23 cellular contexts compared by ENCODE assay signal in the genomic region with DNA sequence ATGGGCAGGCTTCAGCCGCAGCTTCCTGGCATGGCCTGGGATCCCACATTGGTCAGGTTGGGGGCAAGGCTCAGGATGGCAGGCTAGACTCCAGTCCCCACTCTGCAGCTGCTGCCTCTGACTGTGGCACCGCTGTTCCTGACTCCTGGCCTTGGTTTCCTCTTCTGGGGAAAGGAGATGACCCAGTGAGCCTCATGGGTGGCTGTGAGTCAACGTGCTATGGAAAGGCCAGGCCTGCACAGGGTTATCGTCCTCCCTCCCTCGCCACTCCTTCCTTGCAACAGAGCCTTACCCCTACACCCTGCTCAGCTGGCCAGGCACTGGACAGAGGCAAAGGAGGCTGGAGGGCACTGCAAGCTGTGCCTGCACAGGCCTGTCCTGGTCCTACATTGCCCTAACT. TPM values are rescaled to one million over a fixed set of nuclear protein-coding genes. Genes with fewer than 3 reads are reported as not detected.
DNase-seq lines count a peak whose midpoint lies in the region; ATAC-seq and TF ChIP-seq lines count a peak whose summit lies in the region.
"Had no signal": no experiment of that assay in that cellular context is flagged by ENCODE, and none has a peak within 500 bp of the region (broad histone marks: within the 10 kb centered on the region; RNA-seq: fewer than 3 reads in every experiment).

No MANE protein-coding gene starts in this region.

- H3K4me2 ChIP-seq in BLaER1 treated with 17β-estradiol and CSF1 and Interleukin-3, amounts not matched to agents 10 nM and 100 nM, result peak overlapping the region in 10 of 11 experiments; percentile 47 to 74 (median 63); a peak in 16 of 22 replicates
- H3K4me2 ChIP-seq in mammary epithelial cell (ENCODE audit: insufficient read depth, low read depth, low read length), result no peak overlapping the region

- H3K36me3 Mint-ChIP-seq in mesothelial cell of epicardium, result no peaks in the 10 kb centered on the region
- no peaks in the 10 kb centered on the region for H3K36me3 Mint-ChIP-seq in stimulated activated memory B cell treated with anti-CD40 and anti-IgM and Interleukin-4, amounts not matched to agents 10 μg/mL and 1 μg/mL and 100 μg/mL, for 72 hours
- H3K36me3 Mint-ChIP-seq: CD8-positive, alpha-beta memory T cell had no signal

- no peak overlapping the region for H3K9ac ChIP-seq in BLaER1 treated with 17β-estradiol and CSF1 and Interleukin-3, amounts not matched to agents 10 nM and 100 nM
- H3K9ac ChIP-seq in mammary epithelial cell (ENCODE audit: insufficient read depth, low read length), result no peak overlapping the region
- H3K9ac ChIP-seq: GM23248 had no signal

- peak overlapping the region in 2 of 11 experiments; percentile 10 to 50; a peak in 1 of 22 replicates for H3K27ac ChIP-seq in BLaER1 treated with 17β-estradiol and CSF1 and Interleukin-3, amounts not matched to agents 10 nM and 100 nM
- no peak overlapping the region for H3K27ac ChIP-seq in mammary epithelial cell (ENCODE audit: insufficient read depth, low read depth, low read length)
- H3K27ac ChIP-seq: GM23248, SJSA1 had no signal

- no peaks in the 10 kb centered on the region for H4K20me1 ChIP-seq in BLaER1 treated with 17β-estradiol and CSF1 and Interleukin-3, amounts not matched to agents 10 nM and 100 nM
- H4K20me1 ChIP-seq in mammary epithelial cell (ENCODE audit: insufficient read depth, low read length), result no peaks in the 10 kb centered on the region

- H3K4me3 Mint-ChIP-seq in mesothelial cell of epicardium, result no peak overlapping the region
- no peak overlapping the region for H3K4me3 Mint-ChIP-seq in stimulated activated memory B cell treated with anti-CD40 and anti-IgM and Interleukin-4, amounts not matched to agents 10 μg/mL and 1 μg/mL and 100 μg/mL, for 72 hours
- H3K4me3 Mint-ChIP-seq: CD8-positive, alpha-beta memory T cell; HFFc6 had no signal

- H3K9me3 ChIP-seq in BLaER1 treated with 17β-estradiol and CSF1 and Interleukin-3, amounts not matched to agents 10 nM and 100 nM (replicated peaks in 1 of 11), result no peaks in the 10 kb centered on the region
- no peaks in the 10 kb centered on the region for H3K9me3 ChIP-seq in mammary epithelial cell (replicated peaks; ENCODE audit: insufficient read depth, low read length)
- H3K9me3 ChIP-seq: HAP-1, MG63, SJSA1 had no signal

- peak overlapping the region; percentile 48 for H3K27ac Mint-ChIP-seq in mesothelial cell of epicardium
- H3K27ac Mint-ChIP-seq in stimulated activated memory B cell treated with anti-CD40 and anti-IgM and Interleukin-4, amounts not matched to agents 10 μg/mL and 1 μg/mL and 100 μg/mL, for 72 hours, result peak overlapping the region; percentile 9
- H3K27ac Mint-ChIP-seq: CD8-positive, alpha-beta memory T cell; HFFc6 had no signal

- 100% methylated on average over 2 of the region's 5 CpGs for WGBS in mammary epithelial cell (ENCODE audit: low coverage, missing lambda C conversion rate)

- CTCF ChIA-PET in mammary epithelial cell (lab: Charles Lee; ENCODE audit: low non-redundant PET), result no interaction called here

- H3K79me2 ChIP-seq in mammary epithelial cell (ENCODE audit: insufficient read depth, low read length), result no peaks in the 10 kb centered on the region

- intact Hi-C loops in mammary epithelial cell (cut with micrococcal nuclease), result no loop called here

- H2AFZ ChIP-seq in mammary epithelial cell (ENCODE audit: low read depth, low read length), result no peak overlapping the region
- H2AFZ ChIP-seq: GM23248 had no signal

- H3K27me3 Mint-ChIP-seq in mesothelial cell of epicardium (ENCODE audit: low read depth), result no peaks in the 10 kb centered on the region
- no peaks in the 10 kb centered on the region for H3K27me3 Mint-ChIP-seq in stimulated activated memory B cell treated with anti-CD40 and anti-IgM and Interleukin-4, amounts not matched to agents 10 μg/mL and 1 μg/mL and 100 μg/mL, for 72 hours

- no TSS peak for BruUV-seq in mammary epithelial cell (replicated peaks; lab: Mats Ljungman, UMichigan)

- DNase-seq in mesothelial cell of epicardium (ENCODE audit: low spot score in 2 of 2, unreplicated experiment in 2 of 2) (no peak), mammary epithelial cell (no peak)
- DNase-seq: C1 segment of cervical spinal cord; CD8-positive, alpha-beta memory T cell; DMS79 treated with DMSO at 0.1 percent for 48 hours; GM23248; HFFc6; IMR-90; KG1; MG63; NCI-H1105 treated with DMSO at 0.1 percent for 48 hours; NCI-H146; NCI-H1930; NCI-H526 treated with DMSO at 0.1 percent for 48 hours; Right ventricle myocardium superior; RPMI8226 had no signal

- in situ Hi-C loops in mammary epithelial cell (cut with MboI; ENCODE audit: low sequenced_read_pairs in 2 of 2), result no loop called here

- dilution Hi-C loops in mammary epithelial cell (cut with HindIII; ENCODE audit: low sequenced_read_pairs), result no loop called here

- H3K27me3 ChIP-seq in BLaER1 treated with 17β-estradiol and CSF1 and Interleukin-3, amounts not matched to agents 10 nM and 100 nM, result no peaks in the 10 kb centered on the region
- no peaks in the 10 kb centered on the region for H3K27me3 ChIP-seq in mammary epithelial cell (ENCODE audit: insufficient read depth, low read length)
- H3K27me3 ChIP-seq: MG63, SJSA1 had no signal

- no peak overlapping the region for H3K4me3 ChIP-seq in BLaER1 treated with 17β-estradiol and CSF1 and Interleukin-3, amounts not matched to agents 10 nM and 100 nM
- H3K4me3 ChIP-seq in mammary epithelial cell (replicated peaks in 1 of 3; ENCODE audit: insufficient read depth in 1 of 3, low read depth in 2 of 3, low read length in 3 of 3), result no peak overlapping the region
- H3K4me3 ChIP-seq: GM23248, HAP-1, MG63, SJSA1 had no signal

- peaks cover 45% of the 10 kb centered on the region for H3K4me1 Mint-ChIP-seq in mesothelial cell of epicardium
- H3K4me1 Mint-ChIP-seq in stimulated activated memory B cell treated with anti-CD40 and anti-IgM and Interleukin-4, amounts not matched to agents 10 μg/mL and 1 μg/mL and 100 μg/mL, for 72 hours, result peaks cover 7% of the 10 kb centered on the region
- H3K4me1 Mint-ChIP-seq: CD8-positive, alpha-beta memory T cell had no signal

- no peak for TF ChIP-seq CTCF in mesothelial cell of epicardium (IDR thresholded peaks at IDR 0.05; ENCODE audit: unreplicated experiment)
- TF ChIP-seq CTCF in mammary epithelial cell (conservative IDR thresholded peaks at IDR 0.05 in 1 of 2, IDR thresholded peaks at IDR 0.05 in 1 of 2; ENCODE audit: extremely low read depth in 1 of 2, insufficient read depth in 1 of 2, low read depth in 1 of 2, low read length in 2 of 2), result no peak

- ATAC-seq in esophagus mucosa, result peak; percentile 7
- no peak for ATAC-seq in stimulated activated memory B cell treated with anti-CD40 and anti-IgM and Interleukin-4, amounts not matched to agents 10 μg/mL and 1 μg/mL and 100 μg/mL, for 72 hours
- no peak for ATAC-seq in GM18511 (IDR thresholded peaks at IDR 0.05; ENCODE audit: unreplicated experiment)
- no peak for ATAC-seq in HG02678 (IDR thresholded peaks at IDR 0.05; ENCODE audit: unreplicated experiment)

- H3K4me1 ChIP-seq in BLaER1 treated with 17β-estradiol and CSF1 and Interleukin-3, amounts not matched to agents 10 nM and 100 nM, result peaks cover 46 to 73% (median 62%) of the 10 kb centered on the region in 10 experiments
- H3K4me1 ChIP-seq in mammary epithelial cell (ENCODE audit: insufficient read depth, low read length), result peaks cover 4% of the 10 kb centered on the region
- H3K4me1 ChIP-seq: HAP-1, SJSA1 had no signal

- no peaks in the 10 kb centered on the region for H3K36me3 ChIP-seq in BLaER1 treated with 17β-estradiol and CSF1 and Interleukin-3, amounts not matched to agents 10 nM and 100 nM
- no peaks in the 10 kb centered on the region for H3K36me3 ChIP-seq in mammary epithelial cell (ENCODE audit: insufficient read depth, low read length)
- H3K36me3 ChIP-seq: HAP-1, MG63, SJSA1 had no signal

- no peaks in the 10 kb centered on the region for H3K9me3 Mint-ChIP-seq in mesothelial cell of epicardium
- no peaks in the 10 kb centered on the region for H3K9me3 Mint-ChIP-seq in stimulated activated memory B cell treated with anti-CD40 and anti-IgM and Interleukin-4, amounts not matched to agents 10 μg/mL and 1 μg/mL and 100 μg/mL, for 72 hours
- H3K9me3 Mint-ChIP-seq: CD8-positive, alpha-beta memory T cell; HFFc6 had no signal

RNA-seq across cellular contexts. Expression of gene CHST15, which starts 36.1 kb away (rescaled TPM):
- 6.1 TPM for total RNA-seq in esophagus mucosa
- total RNA-seq in mesothelial cell of epicardium, result 34.5 to 39.4 TPM (median 35.9 TPM) in 3 replicates
- total RNA-seq in mammary epithelial cell, result 10 to 100 TPM; 47.3 to 61.0 TPM
- 24.5 TPM for polyA plus RNA-seq in mammary epithelial cell
- 60.0 TPM for polyA minus RNA-seq in mammary epithelial cell
- polyA plus RNA-seq: CD8-positive, alpha-beta memory T cell had no signal
